In genomic region chr1:84506002-84506728, GRCh38 we compare ENCODE assay signal across 8 cellular contexts. TPM values are rescaled to one million over a fixed set of nuclear protein-coding genes. Genes with fewer than 3 reads are reported as not detected.
DNase-seq lines count a peak whose midpoint lies in the region; ATAC-seq and TF ChIP-seq lines count a peak whose summit lies in the region.

TSS of gene GNG5 (minus strand) at chr1:84506581. CDS start at chr1:84506091, 490 bp downstream.
TSS of gene SPATA1 (plus strand) at chr1:84506386. CDS start at chr1:84516360, 9,974 bp downstream.

- peak within 1 kb of the TSS; percentile 92 for H3K9ac ChIP-seq in OCI-LY3 (ENCODE audit: low read length)

- H3K4me3 ChIP-seq in OCI-LY3 (ENCODE audit: low read length) (peak within 1 kb of the TSS; percentile 93), epithelial cell of proximal tubule (ENCODE audit: low read depth, low read length) (peak within 1 kb of the TSS; percentile 69)

- H2AFZ ChIP-seq in OCI-LY3 (ENCODE audit: low read depth, low read length): peak within 1 kb of the TSS; percentile 72

- peaks cover 37% of the 10 kb centered on the region for H3K79me2 ChIP-seq in OCI-LY3 (ENCODE audit: low read length)

- H3K4me2 ChIP-seq in OCI-LY3 (ENCODE audit: low read length): peak within 1 kb of the TSS; percentile 88

- no peak for TF ChIP-seq CTCF in OCI-LY3 (IDR thresholded peaks at IDR 0.05; ENCODE audit: low read depth, low read length)
- no peak for TF ChIP-seq CTCF in epithelial cell of proximal tubule (conservative IDR thresholded peaks at IDR 0.05; ENCODE audit: low read depth, low read length)

- peak; percentile 87 for ATAC-seq in GM21528 (IDR thresholded peaks at IDR 0.05; ENCODE audit: low FRiP score, unreplicated experiment)

- DNase-seq in DMS 273 treated with DMSO at 0.1 percent for 48 hours (lab: John Stamatoyannopoulos, UW): peak; percentile 85
- DNase-seq in HuH-7.5 (ENCODE audit: low spot score): peak; percentile 87
- peak; percentile 95 for DNase-seq in activated T-cell treated with anti-CD3 and anti-CD28 coated beads for 4 hours
- peak; percentile 62 for DNase-seq in epithelial cell of proximal tubule (ENCODE audit: low read depth)
- peak; percentile 98 for DNase-seq in mucosa of gallbladder (ENCODE audit: low spot score)
- peak; percentile 98 for DNase-seq in stimulated activated CD8-positive, alpha-beta memory T cell treated with anti-CD3 and anti-CD28 coated beads, Interleukin-4, amount 100 ng/mL, for 24 hours (ENCODE audit: low read depth)

- no peaks in the 10 kb centered on the region for H3K27me3 ChIP-seq in OCI-LY3 (ENCODE audit: low read depth, low read length)

- peaks cover 4% of the 10 kb centered on the region for H3K36me3 ChIP-seq in OCI-LY3 (replicated peaks; ENCODE audit: low read depth, low read length)

- peak within 1 kb of the TSS; percentile 92 for H3K27ac ChIP-seq in OCI-LY3 (ENCODE audit: low read length)

- H3K9me3 ChIP-seq in OCI-LY3 (ENCODE audit: insufficient read depth, low read length): no peaks in the 10 kb centered on the region

- peaks cover 25% of the 10 kb centered on the region for H4K20me1 ChIP-seq in OCI-LY3 (ENCODE audit: insufficient read depth, low read length)

- peaks cover 15% of the 10 kb centered on the region for H3K4me1 ChIP-seq in OCI-LY3 (ENCODE audit: low read length)

RNA-seq across cellular contexts. Expression of gene GNG5, which starts in this region (rescaled TPM):
- total RNA-seq in epithelial cell of proximal tubule (109 and 112 TPM in 2 replicates), mucosa of gallbladder (93.2 TPM)

RNA-seq across cellular contexts. Expression of gene SPATA1, which starts in this region (rescaled TPM):
- 0.23 TPM in 1 of 2 replicates, not detected in the other for total RNA-seq in epithelial cell of proximal tubule
- 2.2 TPM for total RNA-seq in mucosa of gallbladder

Comparison
In these comparisons a context has a peak if more than half of its experiments do, and no peak if none do; other contexts are left out.
1. Peak in every context shown above with its lines: DNase-seq, ATAC-seq, H3K4me3 ChIP-seq and H3K27ac ChIP-seq.